In the genomic region with DNA sequence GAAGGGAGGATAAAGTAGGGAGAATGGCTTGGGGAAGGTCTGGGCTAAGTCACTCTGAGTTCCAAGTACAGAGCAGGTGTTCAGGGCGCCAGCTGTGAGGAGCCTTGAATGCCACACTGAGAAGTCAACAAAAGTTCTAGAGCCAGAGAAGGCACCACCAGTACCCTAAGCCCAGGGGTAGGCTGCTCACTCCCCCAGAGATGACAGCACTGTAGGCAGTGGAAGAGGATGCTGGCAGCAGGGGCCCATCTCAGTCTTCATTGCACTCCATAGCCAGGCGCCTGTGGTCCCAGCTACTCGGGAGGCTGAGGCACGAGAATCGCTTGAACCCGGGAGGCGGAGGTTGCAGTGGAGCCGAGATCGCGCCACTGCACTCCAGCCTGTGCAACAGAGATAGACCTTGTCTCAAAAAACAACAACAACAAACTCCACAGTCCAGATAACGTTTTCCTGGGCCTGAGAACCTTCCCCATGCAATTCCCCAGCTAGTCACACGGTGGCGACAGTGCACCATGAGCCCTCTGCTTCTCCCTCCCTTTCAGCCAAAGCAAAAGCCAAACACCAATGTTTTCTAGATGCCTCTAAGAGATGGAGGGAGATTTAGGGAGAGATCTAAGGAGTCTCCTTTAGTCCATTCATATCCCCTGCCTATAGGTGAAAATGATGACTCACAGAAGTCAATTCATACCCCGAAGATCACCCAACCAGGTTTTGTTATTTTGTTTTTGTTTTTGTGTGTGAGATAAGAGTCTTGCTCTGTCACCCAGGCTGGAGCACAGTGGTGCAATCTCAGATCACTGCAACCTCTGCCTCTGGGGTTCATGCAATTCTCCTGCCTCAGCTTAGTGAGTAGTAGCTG, we compare ENCODE assay signal across 8 cellular contexts. TPM values are rescaled to one million over a fixed set of nuclear protein-coding genes. Genes with fewer than 3 reads are reported as not detected.
DNase-seq lines count a peak whose midpoint lies in the region; ATAC-seq and TF ChIP-seq lines count a peak whose summit lies in the region.

No MANE protein-coding gene starts in this region.

- peaks cover 4% of the 10 kb centered on the region for H3K4me1 ChIP-seq in right cardiac atrium (ENCODE audit: control insufficient read depth, insufficient read depth, low read length)
- peaks cover 2 to 20% (median 12%) of the 10 kb centered on the region in 4 donors for H3K4me1 ChIP-seq in sigmoid colon

- 16% methylated on average over 14 of the region's 14 CpGs for WGBS in right cardiac atrium
- WGBS in sigmoid colon, 2 donors, result 19% methylated on average over 14 of the region's 14 CpGs

- H3K9me3 ChIP-seq in right cardiac atrium (ENCODE audit: control insufficient read depth, low read length) (no peaks in the 10 kb centered on the region), sigmoid colon (no peaks in the 10 kb centered on the region)

- DNase-seq in AG08396 (ENCODE audit: low spot score) (peak; percentile 92), NCI-H1105 (lab: John Stamatoyannopoulos, UW) (peak; percentile 43), T1000 (lab: John Stamatoyannopoulos, UW) (peak; percentile 66), astrocyte of the cerebellum (ENCODE audit: low read depth) (peak; percentile 49), right cardiac atrium (peak; percentile 65 to 90 (median 87)), sigmoid colon (peak; percentile 86)

- H3K27me3 ChIP-seq in right cardiac atrium (ENCODE audit: control insufficient read depth, insufficient read depth), result no peaks in the 10 kb centered on the region
- H3K27me3 ChIP-seq in sigmoid colon, result no peaks in the 10 kb centered on the region

- no peaks in the 10 kb centered on the region for H3K36me3 ChIP-seq in sigmoid colon

- TF ChIP-seq CTCF in astrocyte of the cerebellum (IDR thresholded peaks at IDR 0.05; ENCODE audit: low read depth, low read length, missing control alignments) (peak; percentile 99), sigmoid colon (IDR thresholded peaks at IDR 0.05) (peak; percentile 97 to 98 (median 98))

- no peak overlapping the region for H3K27ac ChIP-seq in right cardiac atrium (ENCODE audit: low read length)
- H3K27ac ChIP-seq in sigmoid colon, result no peak overlapping the region

- ATAC-seq in GM19023 (IDR thresholded peaks at IDR 0.05; ENCODE audit: unreplicated experiment) (peak; percentile 49), right cardiac atrium (peak; percentile 20 to 61), GM18520 (IDR thresholded peaks at IDR 0.05; ENCODE audit: unreplicated experiment) (no peak)

- intact Hi-C loops in right cardiac atrium (cut with DNase I), result loop anchor here (2.0 to 10.0 kb wide), 7 partner anchors 41 to 459 kb away; a partner anchor contains a TSS
- intact Hi-C loops in sigmoid colon (cut with DNase I), result loop anchor here (2.0 to 5.0 kb wide), 3 partner anchors 119 to 451 kb away; no protein-coding TSS in a partner anchor

- no peak for TF ChIP-seq EP300 in sigmoid colon (IDR thresholded peaks at IDR 0.05)

- in situ Hi-C loops in astrocyte of the cerebellum (cut with HindIII; ENCODE audit: low sequenced_read_pairs), result no loop called here

- TF ChIP-seq POLR2A in sigmoid colon (IDR thresholded peaks at IDR 0.05), result no peak

- H3K4me3 ChIP-seq in astrocyte of the cerebellum (ENCODE audit: low read depth, low read length) (no peak overlapping the region), right cardiac atrium (ENCODE audit: low read length) (no peak overlapping the region), sigmoid colon (no peak overlapping the region)

RNA-seq across cellular contexts. Expression of a gene that starts 19.8 kb away (rescaled TPM):
- total RNA-seq in right cardiac atrium (10 to 100 TPM; 44.1 to 55.5 (median 50.6) TPM), sigmoid colon (10 to 100 TPM; 34.6 to 41.5 (median 36.5) TPM)
- polyA plus RNA-seq in right cardiac atrium (10.0 TPM), sigmoid colon (10 to 100 TPM in 1 of 3 donors, 1 to 10 TPM in 2; 3.0 to 21.1 (median 5.8) TPM)

RNA-seq across cellular contexts. Expression of a gene that starts 27.1 kb away (rescaled TPM):
- total RNA-seq in right cardiac atrium (1 to 10 TPM; 1.9 to 3.7 (median 3.5) TPM), sigmoid colon (10 to 100 TPM in 1 of 4 donors, 1 to 10 TPM in 3; 3.0 to 11.8 (median 6.1) TPM)
- polyA plus RNA-seq in right cardiac atrium (1.5 TPM), sigmoid colon (10 to 100 TPM in 1 of 3 donors, 1 to 10 TPM in 2; 4.9 to 45.0 (median 6.6) TPM)
